2 cellular contexts compared by ENCODE assay signal in the genomic region with DNA sequence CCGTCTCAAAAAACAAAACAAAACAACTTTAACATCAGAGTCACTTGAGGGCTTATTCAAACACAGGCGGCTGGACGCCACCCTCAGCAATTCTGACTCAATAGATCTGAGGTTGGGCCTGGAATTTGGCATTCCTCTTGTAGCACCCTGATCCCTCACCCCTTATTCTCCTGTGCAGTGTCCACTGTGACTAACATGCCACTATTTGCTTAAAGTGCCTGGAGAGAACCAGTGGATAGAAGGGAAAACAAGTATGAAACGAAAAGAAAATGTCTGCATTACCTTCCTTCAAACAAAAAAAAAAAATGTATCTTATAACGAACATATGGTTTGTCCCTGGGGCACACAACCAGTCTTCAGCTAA.
A peak's percentile ranks its signal among the peaks of the same experiment; 100 is the strongest.
TF ChIP-seq lines count a peak whose summit lies in the region.

No MANE protein-coding gene starts in this region.

TF ChIP-seq in HepG2, 621 proteins besides CTCF, POLR2A, EP300 and RAD21 (continued from another document):
- TF ChIP-seq TFDP2 (CRISPR knock-in tag; IDR thresholded peaks at IDR 0.05): no peak

TF ChIP-seq in K562, 482 proteins besides CTCF, POLR2A, EP300 and RAD21 (continued from another document and continues in another):
- 0 out of 2 replicates have a peak, but pooled peaks have one; percentile 30 for TF ChIP-seq ELK3 (CRISPR knock-in tag; IDR thresholded peaks at IDR 0.05)
- no peak for TF ChIP-seq TRIM24 (IDR thresholded peaks at IDR 0.05)
- peak; percentile 33; the same call in 1 of the 2 replicates for TF ChIP-seq NBN (IDR thresholded peaks at IDR 0.05; ENCODE audit: low read depth)
- no peak for TF ChIP-seq MITF (IDR thresholded peaks at IDR 0.05)
- TF ChIP-seq SMARCE1 (IDR thresholded peaks at IDR 0.05): no peak; the same call in 1 of the 2 replicates
- peak; percentile 67 for TF ChIP-seq POLR3A (IDR thresholded peaks at IDR 0.05; ENCODE audit: borderline replicate concordance, extremely low read depth, insufficient read depth, insufficient read length)
- TF ChIP-seq TEAD1 (CRISPR knock-in tag; IDR thresholded peaks at IDR 0.05): peak in 1 of 2 experiments; percentile 62; a peak in 2 of 4 replicates
- peak; percentile 38; the same call in 1 of the 2 replicates for TF ChIP-seq RBFOX2 (IDR thresholded peaks at IDR 0.05; ENCODE audit: low read depth, low read length)
- peak; percentile 61 for TF ChIP-seq RBBP5 (IDR thresholded peaks at IDR 0.05; ENCODE audit: borderline replicate concordance, insufficient read depth, low read length, poor library complexity, severe bottlenecking)
- 0 out of 2 replicates have a peak, but pooled peaks have one; percentile 13 for TF ChIP-seq JUN (IDR thresholded peaks at IDR 0.05; ENCODE audit: borderline replicate concordance, low read depth, low read length)
- TF ChIP-seq JUN (CRISPR knock-in tag; IDR thresholded peaks at IDR 0.05; ENCODE audit: borderline replicate concordance): no peak
- no peak for TF ChIP-seq TFAM (CRISPR knock-in tag; conservative IDR thresholded peaks at IDR 0.05)
- TF ChIP-seq ILF3 (IDR thresholded peaks at IDR 0.05; ENCODE audit: borderline replicate concordance): no peak
- TF ChIP-seq, protein P1, sequence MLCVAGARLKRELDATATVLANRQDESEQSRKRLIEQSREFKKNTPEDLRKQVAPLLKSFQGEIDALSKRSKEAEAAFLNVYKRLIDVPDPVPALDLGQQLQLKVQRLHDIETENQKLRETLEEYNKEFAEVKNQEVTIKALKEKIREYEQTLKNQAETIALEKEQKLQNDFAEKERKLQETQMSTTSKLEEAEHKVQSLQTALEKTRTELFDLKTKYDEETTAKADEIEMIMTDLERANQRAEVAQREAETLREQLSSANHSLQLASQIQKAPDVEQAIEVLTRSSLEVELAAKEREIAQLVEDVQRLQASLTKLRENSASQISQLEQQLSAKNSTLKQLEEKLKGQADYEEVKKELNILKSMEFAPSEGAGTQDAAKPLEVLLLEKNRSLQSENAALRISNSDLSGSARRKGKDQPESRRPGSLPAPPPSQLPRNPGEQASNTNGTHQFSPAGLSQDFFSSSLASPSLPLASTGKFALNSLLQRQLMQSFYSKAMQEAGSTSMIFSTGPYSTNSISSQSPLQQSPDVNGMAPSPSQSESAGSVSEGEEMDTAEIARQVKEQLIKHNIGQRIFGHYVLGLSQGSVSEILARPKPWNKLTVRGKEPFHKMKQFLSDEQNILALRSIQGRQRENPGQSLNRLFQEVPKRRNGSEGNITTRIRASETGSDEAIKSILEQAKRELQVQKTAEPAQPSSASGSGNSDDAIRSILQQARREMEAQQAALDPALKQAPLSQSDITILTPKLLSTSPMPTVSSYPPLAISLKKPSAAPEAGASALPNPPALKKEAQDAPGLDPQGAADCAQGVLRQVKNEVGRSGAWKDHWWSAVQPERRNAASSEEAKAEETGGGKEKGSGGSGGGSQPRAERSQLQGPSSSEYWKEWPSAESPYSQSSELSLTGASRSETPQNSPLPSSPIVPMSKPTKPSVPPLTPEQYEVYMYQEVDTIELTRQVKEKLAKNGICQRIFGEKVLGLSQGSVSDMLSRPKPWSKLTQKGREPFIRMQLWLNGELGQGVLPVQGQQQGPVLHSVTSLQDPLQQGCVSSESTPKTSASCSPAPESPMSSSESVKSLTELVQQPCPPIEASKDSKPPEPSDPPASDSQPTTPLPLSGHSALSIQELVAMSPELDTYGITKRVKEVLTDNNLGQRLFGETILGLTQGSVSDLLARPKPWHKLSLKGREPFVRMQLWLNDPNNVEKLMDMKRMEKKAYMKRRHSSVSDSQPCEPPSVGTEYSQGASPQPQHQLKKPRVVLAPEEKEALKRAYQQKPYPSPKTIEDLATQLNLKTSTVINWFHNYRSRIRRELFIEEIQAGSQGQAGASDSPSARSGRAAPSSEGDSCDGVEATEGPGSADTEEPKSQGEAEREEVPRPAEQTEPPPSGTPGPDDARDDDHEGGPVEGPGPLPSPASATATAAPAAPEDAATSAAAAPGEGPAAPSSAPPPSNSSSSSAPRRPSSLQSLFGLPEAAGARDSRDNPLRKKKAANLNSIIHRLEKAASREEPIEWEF (CRISPR knock-in tag; IDR thresholded peaks at IDR 0.05): peak; percentile 59; the same call in 1 of the 2 replicates
- TF ChIP-seq SPI1 (IDR thresholded peaks at IDR 0.05; ENCODE audit: borderline replicate concordance, low read depth, low read length): no peak
- TF ChIP-seq NFIC (IDR thresholded peaks at IDR 0.05): 0 out of 2 replicates have a peak, but pooled peaks have one; percentile 6
- TF ChIP-seq EHMT2 (IDR thresholded peaks at IDR 0.05): peak; percentile 11; the same call in 1 of the 2 replicates
- peak; percentile 35; the same call in 1 of the 2 replicates for TF ChIP-seq ZNF175 (CRISPR knock-in tag; IDR thresholded peaks at IDR 0.05; ENCODE audit: low read depth)
- peak; percentile 26 for TF ChIP-seq TAF9B (IDR thresholded peaks at IDR 0.05; ENCODE audit: partially characterized antibody)
- TF ChIP-seq ZFX (CRISPR knock-in tag; IDR thresholded peaks at IDR 0.05): 0 out of 2 replicates have a peak, but pooled peaks have one; percentile 41
- 0 out of 2 replicates have a peak, but pooled peaks have one; percentile 21 for TF ChIP-seq SMARCC2 (IDR thresholded peaks at IDR 0.05; ENCODE audit: low read depth)
- TF ChIP-seq, protein P2, sequence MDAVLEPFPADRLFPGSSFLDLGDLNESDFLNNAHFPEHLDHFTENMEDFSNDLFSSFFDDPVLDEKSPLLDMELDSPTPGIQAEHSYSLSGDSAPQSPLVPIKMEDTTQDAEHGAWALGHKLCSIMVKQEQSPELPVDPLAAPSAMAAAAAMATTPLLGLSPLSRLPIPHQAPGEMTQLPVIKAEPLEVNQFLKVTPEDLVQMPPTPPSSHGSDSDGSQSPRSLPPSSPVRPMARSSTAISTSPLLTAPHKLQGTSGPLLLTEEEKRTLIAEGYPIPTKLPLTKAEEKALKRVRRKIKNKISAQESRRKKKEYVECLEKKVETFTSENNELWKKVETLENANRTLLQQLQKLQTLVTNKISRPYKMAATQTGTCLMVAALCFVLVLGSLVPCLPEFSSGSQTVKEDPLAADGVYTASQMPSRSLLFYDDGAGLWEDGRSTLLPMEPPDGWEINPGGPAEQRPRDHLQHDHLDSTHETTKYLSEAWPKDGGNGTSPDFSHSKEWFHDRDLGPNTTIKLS (IDR thresholded peaks at IDR 0.05; ENCODE audit: borderline replicate concordance, low read depth): 0 out of 2 replicates have a peak, but pooled peaks have one; percentile 21
- TF ChIP-seq BCOR (IDR thresholded peaks at IDR 0.05): 0 out of 2 replicates have a peak, but pooled peaks have one; percentile 6
- no peak for TF ChIP-seq CHD4 (IDR thresholded peaks at IDR 0.05; ENCODE audit: insufficient read depth, insufficient replicate concordance, low read depth, low read length, poor library complexity, severe bottlenecking)
- TF ChIP-seq FOXK2 (conservative IDR thresholded peaks at IDR 0.05 in 1 of 2, IDR thresholded peaks at IDR 0.05 in 1 of 2; ENCODE audit: low read depth in 2 of 2): peak in 1 of 2 experiments; percentile 33; a peak in 1 of 4 replicates
- TF ChIP-seq, protein P3, sequence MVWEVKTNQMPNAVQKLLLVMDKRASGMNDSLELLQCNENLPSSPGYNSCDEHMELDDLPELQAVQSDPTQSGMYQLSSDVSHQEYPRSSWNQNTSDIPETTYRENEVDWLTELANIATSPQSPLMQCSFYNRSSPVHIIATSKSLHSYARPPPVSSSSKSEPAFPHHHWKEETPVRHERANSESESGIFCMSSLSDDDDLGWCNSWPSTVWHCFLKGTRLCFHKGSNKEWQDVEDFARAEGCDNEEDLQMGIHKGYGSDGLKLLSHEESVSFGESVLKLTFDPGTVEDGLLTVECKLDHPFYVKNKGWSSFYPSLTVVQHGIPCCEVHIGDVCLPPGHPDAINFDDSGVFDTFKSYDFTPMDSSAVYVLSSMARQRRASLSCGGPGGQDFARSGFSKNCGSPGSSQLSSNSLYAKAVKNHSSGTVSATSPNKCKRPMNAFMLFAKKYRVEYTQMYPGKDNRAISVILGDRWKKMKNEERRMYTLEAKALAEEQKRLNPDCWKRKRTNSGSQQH (CRISPR knock-in tag; IDR thresholded peaks at IDR 0.05): 0 out of 2 replicates have a peak, but pooled peaks have one; percentile 24
- TF ChIP-seq, protein P4, sequence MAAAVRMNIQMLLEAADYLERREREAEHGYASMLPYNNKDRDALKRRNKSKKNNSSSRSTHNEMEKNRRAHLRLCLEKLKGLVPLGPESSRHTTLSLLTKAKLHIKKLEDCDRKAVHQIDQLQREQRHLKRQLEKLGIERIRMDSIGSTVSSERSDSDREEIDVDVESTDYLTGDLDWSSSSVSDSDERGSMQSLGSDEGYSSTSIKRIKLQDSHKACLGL (CRISPR knock-in tag; IDR thresholded peaks at IDR 0.05; ENCODE audit: borderline replicate concordance, poor library complexity, severe bottlenecking): no peak
- TF ChIP-seq ZNF77 (CRISPR knock-in tag; IDR thresholded peaks at IDR 0.05): no peak
- no peak for TF ChIP-seq MYC (IDR thresholded peaks at IDR 0.05; ENCODE audit: low read depth, low read length)
- 0 out of 2 replicates have a peak, but pooled peaks have one; percentile 3 for TF ChIP-seq MYC (CRISPR knock-in tag; IDR thresholded peaks at IDR 0.05; ENCODE audit: borderline replicate concordance, low read depth)
- TF ChIP-seq, protein P5, sequence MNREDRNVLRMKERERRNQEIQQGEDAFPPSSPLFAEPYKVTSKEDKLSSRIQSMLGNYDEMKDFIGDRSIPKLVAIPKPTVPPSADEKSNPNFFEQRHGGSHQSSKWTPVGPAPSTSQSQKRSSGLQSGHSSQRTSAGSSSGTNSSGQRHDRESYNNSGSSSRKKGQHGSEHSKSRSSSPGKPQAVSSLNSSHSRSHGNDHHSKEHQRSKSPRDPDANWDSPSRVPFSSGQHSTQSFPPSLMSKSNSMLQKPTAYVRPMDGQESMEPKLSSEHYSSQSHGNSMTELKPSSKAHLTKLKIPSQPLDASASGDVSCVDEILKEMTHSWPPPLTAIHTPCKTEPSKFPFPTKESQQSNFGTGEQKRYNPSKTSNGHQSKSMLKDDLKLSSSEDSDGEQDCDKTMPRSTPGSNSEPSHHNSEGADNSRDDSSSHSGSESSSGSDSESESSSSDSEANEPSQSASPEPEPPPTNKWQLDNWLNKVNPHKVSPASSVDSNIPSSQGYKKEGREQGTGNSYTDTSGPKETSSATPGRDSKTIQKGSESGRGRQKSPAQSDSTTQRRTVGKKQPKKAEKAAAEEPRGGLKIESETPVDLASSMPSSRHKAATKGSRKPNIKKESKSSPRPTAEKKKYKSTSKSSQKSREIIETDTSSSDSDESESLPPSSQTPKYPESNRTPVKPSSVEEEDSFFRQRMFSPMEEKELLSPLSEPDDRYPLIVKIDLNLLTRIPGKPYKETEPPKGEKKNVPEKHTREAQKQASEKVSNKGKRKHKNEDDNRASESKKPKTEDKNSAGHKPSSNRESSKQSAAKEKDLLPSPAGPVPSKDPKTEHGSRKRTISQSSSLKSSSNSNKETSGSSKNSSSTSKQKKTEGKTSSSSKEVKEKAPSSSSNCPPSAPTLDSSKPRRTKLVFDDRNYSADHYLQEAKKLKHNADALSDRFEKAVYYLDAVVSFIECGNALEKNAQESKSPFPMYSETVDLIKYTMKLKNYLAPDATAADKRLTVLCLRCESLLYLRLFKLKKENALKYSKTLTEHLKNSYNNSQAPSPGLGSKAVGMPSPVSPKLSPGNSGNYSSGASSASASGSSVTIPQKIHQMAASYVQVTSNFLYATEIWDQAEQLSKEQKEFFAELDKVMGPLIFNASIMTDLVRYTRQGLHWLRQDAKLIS (CRISPR knock-in tag; IDR thresholded peaks at IDR 0.05): peak; percentile 84; the same call in 1 of the 2 replicates
